In the genomic region with DNA sequence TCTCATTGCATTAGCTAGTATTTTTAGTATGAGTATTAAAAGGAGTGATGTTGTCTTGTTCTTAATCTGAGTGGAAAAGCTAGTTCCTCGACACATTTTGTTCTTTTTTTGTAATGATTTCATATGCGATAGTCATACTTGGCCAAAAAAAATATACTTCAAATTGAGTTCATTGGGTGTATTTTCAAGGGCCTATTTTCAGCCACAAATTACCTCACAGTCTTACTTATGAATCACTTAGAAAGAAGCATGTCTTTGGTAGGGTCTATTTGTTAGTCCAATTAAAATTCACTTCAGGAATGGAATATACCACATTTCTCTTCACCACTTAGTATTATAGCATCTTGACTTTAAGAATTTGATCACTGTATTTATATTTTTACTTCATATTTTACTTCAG, we compare ENCODE assay signal across 19 cellular contexts.
DNase-seq lines count a peak whose midpoint lies in the region; ATAC-seq and TF ChIP-seq lines count a peak whose summit lies in the region.
"Had no signal": no experiment of that assay in that cellular context is flagged by ENCODE, and none has a peak within 500 bp of the region (broad histone marks: within the 10 kb centered on the region; RNA-seq: fewer than 3 reads in every experiment).

No MANE protein-coding gene starts in this region.

- no peaks in the 10 kb centered on the region for H3K27me3 Mint-ChIP-seq in naive thymus-derived CD8-positive, alpha-beta T cell
- H3K27me3 Mint-ChIP-seq: B cell; CD4-positive, alpha-beta T cell had no signal

- H3K27ac ChIP-seq in thoracic aorta = peak overlapping the region in 1 of 2 donors; percentile 20
- H3K27ac ChIP-seq: 22Rv1; A549; BLaER1 treated with 17β-estradiol and CSF1 and Interleukin-3, amounts not matched to agents 10 nM and 100 nM; C4-2B had no signal

- no peaks in the 10 kb centered on the region for H3K4me1 Mint-ChIP-seq in naive thymus-derived CD8-positive, alpha-beta T cell
- H3K4me1 Mint-ChIP-seq: B cell had no signal

- TF ChIP-seq CTCF in choroid plexus epithelial cell (conservative IDR thresholded peaks at IDR 0.05; ENCODE audit: low read depth, low read length) = no peak
- no peak for TF ChIP-seq CTCF in thoracic aorta (IDR thresholded peaks at IDR 0.05)

- H3K27ac Mint-ChIP-seq in naive thymus-derived CD8-positive, alpha-beta T cell = no peak overlapping the region
- H3K27ac Mint-ChIP-seq: B cell; CD4-positive, alpha-beta T cell; CD8-positive, alpha-beta T cell had no signal

- H3K36me3 Mint-ChIP-seq in naive thymus-derived CD8-positive, alpha-beta T cell = no peaks in the 10 kb centered on the region
- H3K36me3 Mint-ChIP-seq: CD8-positive, alpha-beta T cell had no signal

- H3K36me3 ChIP-seq in thoracic aorta = no peaks in the 10 kb centered on the region
- H3K36me3 ChIP-seq: BLaER1 treated with 17β-estradiol and CSF1 and Interleukin-3, amounts not matched to agents 10 nM and 100 nM had no signal

- H3K4me3 Mint-ChIP-seq in naive thymus-derived CD8-positive, alpha-beta T cell = no peak overlapping the region
- H3K4me3 Mint-ChIP-seq: B cell; CD4-positive, alpha-beta T cell; CD8-positive, alpha-beta T cell had no signal

- POLR2A ChIA-PET in naive thymus-derived CD8-positive, alpha-beta T cell (lab: Charles Lee) = no interaction called here

- no peaks in the 10 kb centered on the region for H3K9me3 ChIP-seq in thoracic aorta
- H3K9me3 ChIP-seq: A549; BLaER1 treated with 17β-estradiol and CSF1 and Interleukin-3, amounts not matched to agents 10 nM and 100 nM; Caco-2 had no signal

- peak; percentile 3 for DNase-seq in EH (ENCODE audit: low read depth)
- DNase-seq in choroid plexus epithelial cell (ENCODE audit: low read depth) = peak; percentile 9
- DNase-seq in thoracic aorta (ENCODE audit: low spot score) = no peak
- no peak for DNase-seq in naive thymus-derived CD8-positive, alpha-beta T cell
- DNase-seq: AML-193; Caco-2; Calu3; CD4-positive, alpha-beta T cell; CD8-positive, alpha-beta T cell; DMS79 treated with DMSO at 0.1 percent for 48 hours; EL; GDM1 had no signal

- H3K4me3 ChIP-seq in choroid plexus epithelial cell (ENCODE audit: low read depth, low read length) = no peak overlapping the region
- no peak overlapping the region for H3K4me3 ChIP-seq in thoracic aorta
- H3K4me3 ChIP-seq: A549; BLaER1 treated with 17β-estradiol and CSF1 and Interleukin-3, amounts not matched to agents 10 nM and 100 nM; GM12878 had no signal

- peaks cover 3 to 4% of the 10 kb centered on the region in 2 donors for H3K4me1 ChIP-seq in thoracic aorta (ENCODE audit: control insufficient read depth in 1 of 2, low read depth in 2 of 2)
- H3K4me1 ChIP-seq: A549; BLaER1 treated with 17β-estradiol and CSF1 and Interleukin-3, amounts not matched to agents 10 nM and 100 nM; Caco-2 had no signal

- H3K27me3 ChIP-seq in thoracic aorta (replicated peaks; ENCODE audit: insufficient read depth) = no peaks in the 10 kb centered on the region
- H3K27me3 ChIP-seq: BLaER1 treated with 17β-estradiol and CSF1 and Interleukin-3, amounts not matched to agents 10 nM and 100 nM had no signal

- H3K9me3 Mint-ChIP-seq in naive thymus-derived CD8-positive, alpha-beta T cell = peaks cover 5 to 24% (median 10%) of the 10 kb centered on the region in 9 donors

- peak; percentile 69 for ATAC-seq in thoracic aorta (ENCODE audit: insufficient number of reproducible peaks, low FRiP score, low read depth)
- ATAC-seq in GM19324 (IDR thresholded peaks at IDR 0.05; ENCODE audit: low FRiP score, unreplicated experiment) = no peak
- no peak for ATAC-seq in naive thymus-derived CD8-positive, alpha-beta T cell
- ATAC-seq: A549; CD8-positive, alpha-beta T cell; GM12878 had no signal

Comparison
In these comparisons a context has a peak if more than half of its experiments do, and no peak if none do; other contexts are left out.
1. DNase-seq: peak in EH (single experiment) and choroid plexus epithelial cell (single experiment); none in thoracic aorta (single experiment) and naive thymus-derived CD8-positive, alpha-beta T cell (0 of 10).